In genomic region chr10:3549118-3549517, GRCh38 we compare ENCODE assay signal across 23 cellular contexts.
"Had no signal": no experiment of that assay in that cellular context is flagged by ENCODE, and none has a peak within 500 bp of the region (broad histone marks: within the 10 kb centered on the region; RNA-seq: fewer than 3 reads in every experiment).

No MANE protein-coding gene starts in this region.

- H3K4me3 ChIP-seq: SJSA1 had no signal

- H3K9me3 Mint-ChIP-seq: activated B cell treated with CpG ODN at 0.5 μM for 24 hours; activated T-cell treated with anti-CD3 and anti-CD28 coated beads, Interleukin-2, amount 50 U/mL, for 24 hours had no signal

- H3K27ac ChIP-seq: SJSA1 had no signal

- H3K36me3 Mint-ChIP-seq: activated CD8-positive, alpha-beta memory T cell treated with anti-CD3 and anti-CD28 coated beads, Interleukin-2, amount 10 ng/mL, durations not matched to agents 7 days and 5 days; activated naive CD8-positive, alpha-beta T cell had no signal

- H3K27me3 Mint-ChIP-seq: activated B cell treated with CpG ODN at 0.5 μM for 24 hours; activated naive CD8-positive, alpha-beta T cell had no signal

- H3K36me3 ChIP-seq: SJSA1 had no signal

- ATAC-seq: activated CD8-positive, alpha-beta memory T cell treated with anti-CD3 and anti-CD28 coated beads, Interleukin-2, amount 10 ng/mL, durations not matched to agents 7 days and 5 days; T-helper 17 cell had no signal

- H3K27ac Mint-ChIP-seq: activated B cell treated with CpG ODN at 0.5 μM for 24 hours; activated CD4-positive, alpha-beta T cell treated with anti-CD3 and anti-CD28 coated beads, Interleukin-2, amount 10 ng/mL, durations not matched to agents 24 days and 14 days; activated CD8-positive, alpha-beta memory T cell treated with anti-CD3 and anti-CD28 coated beads, Interleukin-2, amount 10 ng/mL, durations not matched to agents 7 days and 5 days; activated naive CD4-positive, alpha-beta T cell treated with anti-CD3 and anti-CD28 coated beads for 36 hours; activated naive CD8-positive, alpha-beta T cell; activated T-helper 1 cell treated with anti-CD3 and anti-CD28 coated beads, Interleukin-12 subunit alpha, Interleukin-12 subunit beta, Interleukin-2, Interleukin-4 antibody, amounts not matched to agents 30 ng/mL and 10 ng/mL and 1 ng/mL, durations not matched to agents 14 hours and 24 hours and 36 hours; T-helper 17 cell had no signal

- DNase-seq: activated B cell treated with CpG ODN at 0.5 μM for 24 hours; activated CD4-positive, alpha-beta T cell treated with anti-CD3 and anti-CD28 coated beads for 1 hour; activated CD4-positive, alpha-beta T cell treated with anti-CD3 and anti-CD28 coated beads, Interleukin-2, amount 10 ng/mL, durations not matched to agents 24 days and 14 days; activated CD4-positive, alpha-beta T cell treated with anti-CD3 and anti-CD28 coated beads, Interleukin-2, amount 50 U/mL, for 48 hours; activated CD8-positive, alpha-beta memory T cell treated with anti-CD3 and anti-CD28 coated beads, Interleukin-2, amount 10 ng/mL, durations not matched to agents 7 days and 5 days; activated effector memory CD4-positive, alpha-beta T cell treated with anti-CD3 and anti-CD28 coated beads, Interleukin-2, amount 50 U/mL, for 16 hours; activated naive CD4-positive, alpha-beta T cell treated with anti-CD3 and anti-CD28 coated beads for 36 hours; activated T-cell treated with anti-CD3 and anti-CD28 coated beads, Interleukin-2, amount 50 U/mL, for 24 hours; amygdala; cerebellar nuclear complex; KG1; NCI-H1092 treated with DMSO at 0.1 percent for 48 hours; NCI-H1417 treated with DMSO at 0.1 percent for 48 hours; NCI-H1694 treated with DMSO at 0.1 percent for 48 hours; NCI-H2081; NCI-H510A treated with DMSO at 0.1 percent for 48 hours; NCI-H774; SHP77; T-helper 17 cell; T1000 had no signal

- H3K4me3 Mint-ChIP-seq: activated B cell treated with CpG ODN at 0.5 μM for 24 hours; activated CD4-positive, alpha-beta T cell treated with anti-CD3 and anti-CD28 coated beads, Interleukin-2, amount 10 ng/mL, durations not matched to agents 24 days and 14 days; activated CD8-positive, alpha-beta memory T cell treated with anti-CD3 and anti-CD28 coated beads, Interleukin-2, amount 10 ng/mL, durations not matched to agents 7 days and 5 days; activated naive CD4-positive, alpha-beta T cell treated with anti-CD3 and anti-CD28 coated beads for 36 hours; activated naive CD8-positive, alpha-beta T cell; activated T-cell treated with anti-CD3 and anti-CD28 coated beads, Interleukin-2, amount 50 U/mL, for 24 hours; activated T-helper 1 cell treated with anti-CD3 and anti-CD28 coated beads, Interleukin-12 subunit alpha, Interleukin-12 subunit beta, Interleukin-2, Interleukin-4 antibody, amounts not matched to agents 30 ng/mL and 10 ng/mL and 1 ng/mL, durations not matched to agents 14 hours and 24 hours and 36 hours; T-helper 17 cell had no signal

- H3K27me3 ChIP-seq: SJSA1 had no signal
